In the genomic region with DNA sequence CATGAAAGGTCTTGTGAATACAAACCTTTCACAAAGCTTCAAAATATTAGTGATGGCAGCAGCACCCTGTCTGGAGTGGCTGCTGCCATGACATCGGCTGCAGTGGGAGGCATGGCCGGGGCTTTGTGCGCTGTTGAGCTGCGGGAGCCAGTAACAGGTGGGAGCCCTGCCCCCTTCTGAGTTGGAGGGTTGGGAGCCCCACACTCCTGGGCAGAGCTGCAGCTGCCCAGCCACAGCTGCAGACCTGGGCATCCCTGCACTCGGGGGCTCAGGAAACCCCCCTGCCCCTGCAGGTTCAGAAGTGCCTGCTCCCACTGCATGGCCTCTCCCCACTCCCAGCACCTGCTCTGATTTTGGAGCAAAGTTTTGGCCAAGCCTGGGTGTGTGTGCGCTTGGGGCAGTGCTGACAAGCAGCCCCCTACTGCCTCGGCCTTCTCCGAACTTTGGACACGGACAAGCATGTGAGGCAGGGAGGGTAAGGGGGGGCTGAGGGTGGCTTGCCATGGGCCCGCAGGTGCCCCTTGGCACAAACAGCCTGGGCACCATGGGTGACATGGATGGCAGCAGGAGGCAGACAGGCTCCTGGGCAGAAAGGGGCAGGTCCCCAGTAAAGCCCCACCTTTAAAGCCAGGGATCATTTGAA, we compare ENCODE assay signal across 19 cellular contexts.
"Had no signal": no experiment of that assay in that cellular context is flagged by ENCODE, and none has a peak within 500 bp of the region (broad histone marks: within the 10 kb centered on the region; RNA-seq: fewer than 3 reads in every experiment).

No MANE protein-coding gene starts in this region.

- H3K27me3 ChIP-seq: esophagus squamous epithelium, gastroesophageal sphincter, ovary, right atrium auricular region, sigmoid colon, thyroid gland had no signal

- H3K36me3 ChIP-seq: ovary had no signal

- ATAC-seq: effector memory CD8-positive, alpha-beta T cell; gastroesophageal sphincter; natural killer cell; stimulated activated naive B cell treated with anti-CD40 and anti-IgM and Interleukin-4, amounts not matched to agents 10 μg/mL and 1 μg/mL and 100 μg/mL, for 72 hours had no signal

- H3K27ac ChIP-seq: esophagus squamous epithelium, gastroesophageal sphincter, left ventricle myocardium inferior, lower lobe of right lung, ovary, right atrium auricular region, sigmoid colon, skin epidermis, thyroid gland had no signal

- DNase-seq: effector memory CD8-positive, alpha-beta T cell; esophagus squamous epithelium; foreskin fibroblast; glutamatergic neuron; islet precursor cell; left ventricle myocardium inferior; lower lobe of right lung; natural killer cell; nucleus accumbens; ovary; sigmoid colon; stimulated activated CD4-positive, alpha-beta T cell treated with anti-CD3 and anti-CD28 coated beads, Interleukin-2, amount 100 ng/mL, for 24 hours; stimulated activated CD4-positive, alpha-beta T cell treated with anti-CD3 and anti-CD28 coated beads, Interleukin-4, amount 100 ng/mL, for 4 hours; stimulated activated naive B cell treated with anti-CD40 and anti-IgM and Interleukin-4, amounts not matched to agents 10 μg/mL and 1 μg/mL and 100 μg/mL, for 72 hours; thyroid gland had no signal

- H3K9me3 ChIP-seq: esophagus squamous epithelium, gastroesophageal sphincter, left ventricle myocardium inferior, lower lobe of right lung, ovary, right atrium auricular region, sigmoid colon, thyroid gland had no signal

- FAIRE-seq: urothelium cell line had no signal

- H3K4me1 ChIP-seq: esophagus squamous epithelium, lower lobe of right lung had no signal

- H3K4me3 ChIP-seq: esophagus squamous epithelium, gastroesophageal sphincter, left ventricle myocardium inferior, lower lobe of right lung, ovary, right atrium auricular region, sigmoid colon, skin epidermis, thyroid gland had no signal
